In genomic region chr4:185201983-185202962, GRCh38 we compare ENCODE assay signal across 1 cellular context.
TF ChIP-seq lines count a peak whose summit lies in the region.

No MANE protein-coding gene starts in this region.

TF ChIP-seq in HepG2, 621 proteins besides CTCF, POLR2A, EP300 and RAD21 (continued from another document and continues in another):
- no peak for TF ChIP-seq U2AF1 (optimal IDR thresholded peaks at IDR 0.05; ENCODE audit: low read depth, low read length)
- TF ChIP-seq THAP9 (CRISPR knock-in tag; IDR thresholded peaks at IDR 0.05; ENCODE audit: borderline replicate concordance): peak; percentile 49; the same call in 1 of the 2 replicates
- TF ChIP-seq ZNF629 (CRISPR knock-in tag; conservative IDR thresholded peaks at IDR 0.05): 0 out of 2 replicates have a peak, but pooled peaks have one; percentile 6
- no peak for TF ChIP-seq ZNF800 (CRISPR knock-in tag; IDR thresholded peaks at IDR 0.05)
- peak; percentile 58 for TF ChIP-seq ZFX (CRISPR knock-in tag; IDR thresholded peaks at IDR 0.05; ENCODE audit: low read depth)
- TF ChIP-seq ATF3 (CRISPR knock-in tag; IDR thresholded peaks at IDR 0.05): no peak
- no peak for TF ChIP-seq EZH2 (conservative IDR thresholded peaks at IDR 0.05; ENCODE audit: low read depth, low read length)
- TF ChIP-seq ZNF431 (CRISPR knock-in tag; IDR thresholded peaks at IDR 0.05; ENCODE audit: borderline replicate concordance, low read depth): 0 out of 2 replicates have a peak, but pooled peaks have one; percentile 52
- no peak for TF ChIP-seq MEIS1 (CRISPR knock-in tag; IDR thresholded peaks at IDR 0.05; ENCODE audit: borderline replicate concordance)
- TF ChIP-seq ZBTB7B (CRISPR knock-in tag; IDR thresholded peaks at IDR 0.05): 0 out of 2 replicates have a peak, but pooled peaks have one; percentile 46
- peak; percentile 71 for TF ChIP-seq PPARG (CRISPR knock-in tag; conservative IDR thresholded peaks at IDR 0.05)
- peak; percentile 59; the same call in 1 of the 2 replicates for TF ChIP-seq CEBPB (IDR thresholded peaks at IDR 0.05; ENCODE audit: borderline replicate concordance, low read depth, low read length)
- peak; percentile 15; the same call in 1 of the 2 replicates for TF ChIP-seq ZFY (CRISPR knock-in tag; IDR thresholded peaks at IDR 0.05)
- TF ChIP-seq, protein P1, sequence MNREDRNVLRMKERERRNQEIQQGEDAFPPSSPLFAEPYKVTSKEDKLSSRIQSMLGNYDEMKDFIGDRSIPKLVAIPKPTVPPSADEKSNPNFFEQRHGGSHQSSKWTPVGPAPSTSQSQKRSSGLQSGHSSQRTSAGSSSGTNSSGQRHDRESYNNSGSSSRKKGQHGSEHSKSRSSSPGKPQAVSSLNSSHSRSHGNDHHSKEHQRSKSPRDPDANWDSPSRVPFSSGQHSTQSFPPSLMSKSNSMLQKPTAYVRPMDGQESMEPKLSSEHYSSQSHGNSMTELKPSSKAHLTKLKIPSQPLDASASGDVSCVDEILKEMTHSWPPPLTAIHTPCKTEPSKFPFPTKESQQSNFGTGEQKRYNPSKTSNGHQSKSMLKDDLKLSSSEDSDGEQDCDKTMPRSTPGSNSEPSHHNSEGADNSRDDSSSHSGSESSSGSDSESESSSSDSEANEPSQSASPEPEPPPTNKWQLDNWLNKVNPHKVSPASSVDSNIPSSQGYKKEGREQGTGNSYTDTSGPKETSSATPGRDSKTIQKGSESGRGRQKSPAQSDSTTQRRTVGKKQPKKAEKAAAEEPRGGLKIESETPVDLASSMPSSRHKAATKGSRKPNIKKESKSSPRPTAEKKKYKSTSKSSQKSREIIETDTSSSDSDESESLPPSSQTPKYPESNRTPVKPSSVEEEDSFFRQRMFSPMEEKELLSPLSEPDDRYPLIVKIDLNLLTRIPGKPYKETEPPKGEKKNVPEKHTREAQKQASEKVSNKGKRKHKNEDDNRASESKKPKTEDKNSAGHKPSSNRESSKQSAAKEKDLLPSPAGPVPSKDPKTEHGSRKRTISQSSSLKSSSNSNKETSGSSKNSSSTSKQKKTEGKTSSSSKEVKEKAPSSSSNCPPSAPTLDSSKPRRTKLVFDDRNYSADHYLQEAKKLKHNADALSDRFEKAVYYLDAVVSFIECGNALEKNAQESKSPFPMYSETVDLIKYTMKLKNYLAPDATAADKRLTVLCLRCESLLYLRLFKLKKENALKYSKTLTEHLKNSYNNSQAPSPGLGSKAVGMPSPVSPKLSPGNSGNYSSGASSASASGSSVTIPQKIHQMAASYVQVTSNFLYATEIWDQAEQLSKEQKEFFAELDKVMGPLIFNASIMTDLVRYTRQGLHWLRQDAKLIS (CRISPR knock-in tag; IDR thresholded peaks at IDR 0.05): no peak
- TF ChIP-seq, protein P2, sequence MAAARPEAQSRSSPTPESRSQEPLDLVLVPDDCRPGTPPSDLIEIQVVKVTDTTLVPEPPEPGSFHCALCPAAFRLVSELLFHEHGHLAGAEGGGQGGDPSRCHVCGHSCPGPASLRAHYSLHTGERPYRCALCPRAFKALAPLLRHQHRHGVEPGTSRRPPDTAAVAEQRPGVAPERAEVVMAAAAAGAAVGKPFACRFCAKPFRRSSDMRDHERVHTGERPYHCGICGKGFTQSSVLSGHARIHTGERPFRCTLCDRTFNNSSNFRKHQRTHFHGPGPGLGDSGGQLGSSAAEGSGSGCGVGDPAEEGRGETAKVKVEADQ (CRISPR knock-in tag; IDR thresholded peaks at IDR 0.05; ENCODE audit: borderline replicate concordance): 0 out of 2 replicates have a peak, but pooled peaks have one; percentile 45
- TF ChIP-seq, protein P3, sequence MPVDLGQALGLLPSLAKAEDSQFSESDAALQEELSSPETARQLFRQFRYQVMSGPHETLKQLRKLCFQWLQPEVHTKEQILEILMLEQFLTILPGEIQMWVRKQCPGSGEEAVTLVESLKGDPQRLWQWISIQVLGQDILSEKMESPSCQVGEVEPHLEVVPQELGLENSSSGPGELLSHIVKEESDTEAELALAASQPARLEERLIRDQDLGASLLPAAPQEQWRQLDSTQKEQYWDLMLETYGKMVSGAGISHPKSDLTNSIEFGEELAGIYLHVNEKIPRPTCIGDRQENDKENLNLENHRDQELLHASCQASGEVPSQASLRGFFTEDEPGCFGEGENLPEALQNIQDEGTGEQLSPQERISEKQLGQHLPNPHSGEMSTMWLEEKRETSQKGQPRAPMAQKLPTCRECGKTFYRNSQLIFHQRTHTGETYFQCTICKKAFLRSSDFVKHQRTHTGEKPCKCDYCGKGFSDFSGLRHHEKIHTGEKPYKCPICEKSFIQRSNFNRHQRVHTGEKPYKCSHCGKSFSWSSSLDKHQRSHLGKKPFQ (CRISPR knock-in tag; IDR thresholded peaks at IDR 0.05; ENCODE audit: insufficient replicate concordance): peak; percentile 73
- TF ChIP-seq NKX3-1 (CRISPR knock-in tag; IDR thresholded peaks at IDR 0.05): 0 out of 2 replicates have a peak, but pooled peaks have one; percentile 44
- TF ChIP-seq ZNF746 (CRISPR knock-in tag; IDR thresholded peaks at IDR 0.05): peak; percentile 75
- TF ChIP-seq ZMYM4 (CRISPR knock-in tag; IDR thresholded peaks at IDR 0.05): peak; percentile 50; the same call in 1 of the 2 replicates
- peak; percentile 95 for TF ChIP-seq ZBTB3 (CRISPR knock-in tag; IDR thresholded peaks at IDR 0.05; ENCODE audit: borderline replicate concordance, low read depth)
- peak; percentile 35; the same call in 1 of the 2 replicates for TF ChIP-seq ZNF614 (CRISPR knock-in tag; IDR thresholded peaks at IDR 0.05; ENCODE audit: borderline replicate concordance)
- TF ChIP-seq HNF4A (CRISPR knock-in tag; IDR thresholded peaks at IDR 0.05): peak; percentile 93
- peak; percentile 75 for TF ChIP-seq FOXA3 (CRISPR knock-in tag; IDR thresholded peaks at IDR 0.05)
- peak; percentile 87; the same call in 1 of the 2 replicates for TF ChIP-seq ZNF772 (CRISPR knock-in tag; IDR thresholded peaks at IDR 0.05)
- peak; percentile 65 for TF ChIP-seq ZEB1 (IDR thresholded peaks at IDR 0.05; ENCODE audit: insufficient replicate concordance, low read depth)
- 0 out of 2 replicates have a peak, but pooled peaks have one; percentile 39 for TF ChIP-seq AHDC1 (CRISPR knock-in tag; IDR thresholded peaks at IDR 0.05; ENCODE audit: borderline replicate concordance)
- TF ChIP-seq MED13 (CRISPR knock-in tag; IDR thresholded peaks at IDR 0.05): peak; percentile 59; the same call in 1 of the 2 replicates
- TF ChIP-seq ZNF770 (CRISPR knock-in tag; IDR thresholded peaks at IDR 0.05): peak; percentile 85
- TF ChIP-seq KLF16 (CRISPR knock-in tag; IDR thresholded peaks at IDR 0.05): peak in 1 of 2 experiments; percentile 29; a peak in 1 of 4 replicates
- TF ChIP-seq POGZ (CRISPR knock-in tag; IDR thresholded peaks at IDR 0.05): peak; percentile 73; the same call in 1 of the 2 replicates
- no peak for TF ChIP-seq CBX1 (IDR thresholded peaks at IDR 0.05; ENCODE audit: low read depth)
- peak; percentile 42 for TF ChIP-seq XRCC5 (optimal IDR thresholded peaks at IDR 0.05; ENCODE audit: low read length)
- TF ChIP-seq ATF1 (CRISPR knock-in tag; IDR thresholded peaks at IDR 0.05): peak; percentile 25; the same call in 1 of the 2 replicates
- TF ChIP-seq MED1 (CRISPR knock-in tag; IDR thresholded peaks at IDR 0.05): peak; percentile 94
- TF ChIP-seq ATF7-NPFF (CRISPR knock-in tag; IDR thresholded peaks at IDR 0.05; ENCODE audit: low read depth): no peak
- peak in 1 of 2 experiments; percentile 48; a peak in 2 of 4 replicates for TF ChIP-seq NR2F1 (CRISPR knock-in tag; IDR thresholded peaks at IDR 0.05)
- no peak for TF ChIP-seq FOXP1 (IDR thresholded peaks at IDR 0.05)
- peak; percentile 81 for TF ChIP-seq FOXP1 (CRISPR knock-in tag; IDR thresholded peaks at IDR 0.05)
- no peak for TF ChIP-seq GLMP (CRISPR knock-in tag; IDR thresholded peaks at IDR 0.05; ENCODE audit: borderline replicate concordance)
- no peak for TF ChIP-seq ZNF30 (CRISPR knock-in tag; IDR thresholded peaks at IDR 0.05)
